ENCODE assay signal across 23 cellular contexts in genomic region chr17:16343569-16343968, GRCh38.
"Had no signal": no experiment of that assay in that cellular context is flagged by ENCODE, and none has a peak within 500 bp of the region (broad histone marks: within the 10 kb centered on the region; RNA-seq: fewer than 3 reads in every experiment).

No MANE protein-coding gene starts in this region.

- H3K36me3 Mint-ChIP-seq: natural killer cell had no signal

- DNase-seq: central memory CD4-positive, alpha-beta T cell; effector CD4-positive, alpha-beta T cell; heart left ventricle; kidney; natural killer cell; right cardiac atrium; small intestine; stimulated activated CD4-positive, alpha-beta T cell treated with anti-CD3 and anti-CD28 coated beads, Interleukin-15, amount 100 ng/mL, for 24 hours; stimulated activated CD4-positive, alpha-beta T cell treated with anti-CD3 and anti-CD28 coated beads, Interleukin-2, amount 100 ng/mL, for 48 hours; stimulated activated naive CD4-positive, alpha-beta T cell treated with Interleukin-2 at 50 U/mL for 16 hours; stomach; thyroid gland; trophoblast cell had no signal

- ATAC-seq: esophagus mucosa, gastroesophageal sphincter, heart left ventricle, left lobe of liver, natural killer cell, right cardiac atrium had no signal

- H3K4me3 Mint-ChIP-seq: memory B cell, natural killer cell, neural progenitor cell had no signal

- H3K27me3 ChIP-seq: dorsolateral prefrontal cortex, gastroesophageal sphincter, heart left ventricle, hepatocyte, neural progenitor cell, stomach, thyroid gland had no signal

- FAIRE-seq: colon, kidney, small intestine had no signal

- H3K27ac ChIP-seq: epithelial cell of prostate, gastroesophageal sphincter, heart left ventricle, hepatocyte, neural progenitor cell, stomach, thyroid gland had no signal

- H3K27ac Mint-ChIP-seq: memory B cell, neural progenitor cell had no signal

- H3K4me3 ChIP-seq: dorsolateral prefrontal cortex, gastroesophageal sphincter, heart left ventricle, hepatocyte, lung, neural progenitor cell, stomach, thyroid gland had no signal

- H3K9me3 ChIP-seq: gastroesophageal sphincter, heart left ventricle, stomach, thyroid gland had no signal

- H3K4me1 ChIP-seq: gastroesophageal sphincter, heart left ventricle, neural progenitor cell, thyroid gland had no signal

- H3K9me3 Mint-ChIP-seq: memory B cell, natural killer cell, neural progenitor cell had no signal

- H3K4me1 Mint-ChIP-seq: memory B cell, natural killer cell, neural progenitor cell had no signal

- H3K27me3 Mint-ChIP-seq: memory B cell had no signal
